21 cellular contexts compared by ENCODE assay signal in the genomic region with DNA sequence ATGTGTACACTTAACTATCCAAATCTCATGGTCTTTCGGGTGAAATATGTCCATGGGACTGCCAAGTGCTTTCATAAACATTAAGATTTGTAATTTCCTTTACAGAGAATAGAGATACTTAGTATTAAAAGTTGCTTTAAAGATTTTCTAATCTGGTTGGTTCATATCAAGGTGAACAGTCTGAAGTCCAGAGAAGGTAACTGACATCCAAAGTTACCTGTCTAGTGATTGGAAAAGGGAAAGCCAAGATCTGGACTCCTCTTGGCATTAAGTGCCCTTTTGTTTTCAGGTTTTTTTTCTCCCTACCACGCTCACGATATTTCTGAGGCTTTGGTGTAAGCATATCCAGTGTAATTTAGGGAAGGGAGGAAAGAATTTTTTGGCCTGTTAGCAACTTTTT. TPM values are rescaled to one million over a fixed set of nuclear protein-coding genes. Genes with fewer than 3 reads are reported as not detected.
"Had no signal": no experiment of that assay in that cellular context is flagged by ENCODE, and none has a peak within 500 bp of the region (broad histone marks: within the 10 kb centered on the region; RNA-seq: fewer than 3 reads in every experiment).

No MANE protein-coding gene starts in this region.

- ATAC-seq: activated T-cell treated with anti-CD3 and anti-CD28 coated beads, Interleukin-2, amount 50 U/mL, for 72 hours; heart left ventricle; naive thymus-derived CD8-positive, alpha-beta T cell had no signal

- H3K27me3 ChIP-seq: esophagus squamous epithelium, heart left ventricle, testis had no signal

- H3K9me3 ChIP-seq: esophagus squamous epithelium, heart left ventricle, spleen, testis had no signal

- DNase-seq: activated B cell treated with CpG ODN at 0.5 μM for 24 hours; activated CD4-positive, alpha-beta memory T cell treated with anti-CD3 and anti-CD28 coated beads for 36 hours; activated CD4-positive, alpha-beta T cell treated with anti-CD3 and anti-CD28 coated beads for 4 hours; activated effector memory CD4-positive, alpha-beta T cell treated with Interleukin-2 at 50 U/mL for 16 hours; activated naive CD4-positive, alpha-beta T cell treated with anti-CD3 and anti-CD28 coated beads for 36 hours; activated naive CD8-positive, alpha-beta T cell treated with anti-CD3 and anti-CD28 coated beads, Interleukin-2, amount 10 ng/mL, durations not matched to agents 7 days and 5 days; activated T-cell treated with anti-CD3 and anti-CD28 coated beads, Interleukin-2, amount 50 U/mL, for 72 hours; amniotic stem cell; cerebellar nuclear complex; esophagus squamous epithelium; heart left ventricle; kidney; naive thymus-derived CD8-positive, alpha-beta T cell; retina; spleen; stimulated activated CD4-positive, alpha-beta T cell treated with anti-CD3 and anti-CD28 coated beads, Interleukin-4, amount 100 ng/mL, for 1 hour; stimulated activated naive CD4-positive, alpha-beta T cell; T1000; testis had no signal

- H3K4me1 ChIP-seq: testis had no signal

- H3K36me3 ChIP-seq: esophagus squamous epithelium, heart left ventricle, spleen had no signal

- H3K27ac ChIP-seq: coronary artery, heart left ventricle, testis had no signal

- H3K4me3 ChIP-seq: coronary artery, heart left ventricle, lung, testis had no signal

RNA-seq across cellular contexts. Expression of a gene that starts 5.0 kb away (rescaled TPM):
- total RNA-seq: activated B cell treated with CpG ODN at 0.5 μM for 24 hours; naive thymus-derived CD8-positive, alpha-beta T cell had no signal
